1 cellular context compared by ENCODE assay signal in the genomic region with DNA sequence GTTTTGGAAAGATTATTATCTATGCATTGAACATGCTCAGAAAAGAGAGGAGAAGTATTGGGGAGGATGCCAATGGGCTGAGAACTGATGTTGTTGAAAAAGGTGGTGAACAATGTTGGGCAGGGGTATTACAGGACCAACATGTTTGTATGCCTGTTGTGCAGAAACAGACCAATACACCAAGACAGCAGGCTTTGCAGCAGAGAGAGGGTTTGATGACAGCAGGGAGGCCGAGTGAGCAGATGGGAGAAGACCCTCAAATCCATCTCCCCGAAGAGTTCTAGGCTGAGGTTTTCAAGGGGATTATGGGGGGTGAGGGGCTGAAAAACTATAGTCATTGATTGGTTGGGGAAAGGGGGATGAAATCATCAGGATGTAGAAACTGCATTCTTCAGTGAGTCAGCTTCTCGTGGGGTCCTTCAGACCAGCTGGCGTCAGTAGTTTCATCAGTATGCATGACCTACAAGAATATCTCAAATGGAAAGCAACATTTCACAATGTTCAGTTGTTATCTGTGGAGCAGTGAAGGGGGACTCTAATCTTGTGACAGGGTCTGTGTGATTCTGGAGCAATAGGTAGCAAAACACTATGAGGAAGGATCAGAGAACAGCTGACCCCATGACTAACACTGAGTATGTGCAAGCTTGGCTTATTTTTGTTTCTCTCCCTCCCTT.
TF ChIP-seq lines count a peak whose summit lies in the region.

No MANE protein-coding gene starts in this region.

TF ChIP-seq in WTC11, 78 proteins besides CTCF, POLR2A, EP300 and RAD21:
- TF ChIP-seq, protein P1, sequence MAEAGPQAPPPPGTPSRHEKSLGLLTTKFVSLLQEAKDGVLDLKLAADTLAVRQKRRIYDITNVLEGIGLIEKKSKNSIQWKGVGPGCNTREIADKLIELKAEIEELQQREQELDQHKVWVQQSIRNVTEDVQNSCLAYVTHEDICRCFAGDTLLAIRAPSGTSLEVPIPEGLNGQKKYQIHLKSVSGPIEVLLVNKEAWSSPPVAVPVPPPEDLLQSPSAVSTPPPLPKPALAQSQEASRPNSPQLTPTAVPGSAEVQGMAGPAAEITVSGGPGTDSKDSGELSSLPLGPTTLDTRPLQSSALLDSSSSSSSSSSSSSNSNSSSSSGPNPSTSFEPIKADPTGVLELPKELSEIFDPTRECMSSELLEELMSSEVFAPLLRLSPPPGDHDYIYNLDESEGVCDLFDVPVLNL (CRISPR knock-in tag; IDR thresholded peaks at IDR 0.05; ENCODE audit: borderline replicate concordance, low read depth): no peak
- TF ChIP-seq FOXP1 (CRISPR knock-in tag; IDR thresholded peaks at IDR 0.05; ENCODE audit: borderline replicate concordance): no peak
- no peak for TF ChIP-seq ZNF396 (CRISPR knock-in tag; IDR thresholded peaks at IDR 0.05; ENCODE audit: borderline replicate concordance)
- no peak for TF ChIP-seq ERG (CRISPR knock-in tag; IDR thresholded peaks at IDR 0.05)
- TF ChIP-seq GRHL2 (CRISPR knock-in tag; IDR thresholded peaks at IDR 0.05; ENCODE audit: insufficient replicate concordance, severe bottlenecking): no peak
- no peak for TF ChIP-seq IRF2 (CRISPR knock-in tag; IDR thresholded peaks at IDR 0.05; ENCODE audit: borderline replicate concordance, low read depth)
- TF ChIP-seq ZNF232 (CRISPR knock-in tag; IDR thresholded peaks at IDR 0.05): no peak
- no peak for TF ChIP-seq ESRRA (CRISPR knock-in tag; IDR thresholded peaks at IDR 0.05; ENCODE audit: borderline replicate concordance)
- no peak for TF ChIP-seq ZNF416 (CRISPR knock-in tag; IDR thresholded peaks at IDR 0.05)
- no peak for TF ChIP-seq MXD4 (CRISPR knock-in tag; IDR thresholded peaks at IDR 0.05; ENCODE audit: borderline replicate concordance)
- no peak for TF ChIP-seq CREM (CRISPR knock-in tag; IDR thresholded peaks at IDR 0.05)
- TF ChIP-seq, protein P2, sequence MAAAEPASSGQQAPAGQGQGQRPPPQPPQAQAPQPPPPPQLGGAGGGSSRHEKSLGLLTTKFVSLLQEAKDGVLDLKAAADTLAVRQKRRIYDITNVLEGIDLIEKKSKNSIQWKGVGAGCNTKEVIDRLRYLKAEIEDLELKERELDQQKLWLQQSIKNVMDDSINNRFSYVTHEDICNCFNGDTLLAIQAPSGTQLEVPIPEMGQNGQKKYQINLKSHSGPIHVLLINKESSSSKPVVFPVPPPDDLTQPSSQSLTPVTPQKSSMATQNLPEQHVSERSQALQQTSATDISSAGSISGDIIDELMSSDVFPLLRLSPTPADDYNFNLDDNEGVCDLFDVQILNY (CRISPR knock-in tag; IDR thresholded peaks at IDR 0.05): no peak
- TF ChIP-seq SMAD3 (CRISPR knock-in tag; IDR thresholded peaks at IDR 0.05; ENCODE audit: borderline replicate concordance): no peak
- no peak for TF ChIP-seq HMGXB4 (CRISPR knock-in tag; IDR thresholded peaks at IDR 0.05)
- no peak for TF ChIP-seq EMX1 (CRISPR knock-in tag; IDR thresholded peaks at IDR 0.05)
- TF ChIP-seq MLX (CRISPR knock-in tag; IDR thresholded peaks at IDR 0.05): no peak
- TF ChIP-seq, protein P3, sequence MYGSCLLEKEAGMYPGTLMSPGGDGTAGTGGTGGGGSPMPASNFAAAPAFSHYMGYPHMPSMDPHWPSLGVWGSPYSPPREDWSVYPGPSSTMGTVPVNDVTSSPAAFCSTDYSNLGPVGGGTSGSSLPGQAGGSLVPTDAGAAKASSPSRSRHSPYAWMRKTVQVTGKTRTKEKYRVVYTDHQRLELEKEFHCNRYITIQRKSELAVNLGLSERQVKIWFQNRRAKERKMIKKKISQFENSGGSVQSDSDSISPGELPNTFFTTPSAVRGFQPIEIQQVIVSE (CRISPR knock-in tag; IDR thresholded peaks at IDR 0.05; ENCODE audit: borderline replicate concordance): no peak
- TF ChIP-seq ELF4 (CRISPR knock-in tag; IDR thresholded peaks at IDR 0.05; ENCODE audit: low read depth): no peak
- no peak for TF ChIP-seq ZNF532 (CRISPR knock-in tag; IDR thresholded peaks at IDR 0.05; ENCODE audit: borderline replicate concordance)
- TF ChIP-seq, protein P4, sequence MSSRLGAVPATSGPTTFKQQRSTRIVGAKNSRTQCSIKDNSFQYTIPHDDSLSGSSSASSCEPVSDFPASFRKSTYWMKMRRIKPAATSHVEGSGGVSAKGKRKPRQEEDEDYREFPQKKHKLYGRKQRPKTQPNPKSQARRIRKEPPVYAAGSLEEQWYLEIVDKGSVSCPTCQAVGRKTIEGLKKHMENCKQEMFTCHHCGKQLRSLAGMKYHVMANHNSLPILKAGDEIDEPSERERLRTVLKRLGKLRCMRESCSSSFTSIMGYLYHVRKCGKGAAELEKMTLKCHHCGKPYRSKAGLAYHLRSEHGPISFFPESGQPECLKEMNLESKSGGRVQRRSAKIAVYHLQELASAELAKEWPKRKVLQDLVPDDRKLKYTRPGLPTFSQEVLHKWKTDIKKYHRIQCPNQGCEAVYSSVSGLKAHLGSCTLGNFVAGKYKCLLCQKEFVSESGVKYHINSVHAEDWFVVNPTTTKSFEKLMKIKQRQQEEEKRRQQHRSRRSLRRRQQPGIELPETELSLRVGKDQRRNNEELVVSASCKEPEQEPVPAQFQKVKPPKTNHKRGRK (CRISPR knock-in tag; IDR thresholded peaks at IDR 0.05; ENCODE audit: borderline replicate concordance): no peak
